ENCODE assay signal across 15 cellular contexts in genomic region chrX:133402042-133402453, GRCh38. TPM values are rescaled to one million over a fixed set of nuclear protein-coding genes. Genes with fewer than 3 reads are reported as not detected.
DNase-seq lines count a peak whose midpoint lies in the region; ATAC-seq and TF ChIP-seq lines count a peak whose summit lies in the region.
"Had no signal": no experiment of that assay in that cellular context is flagged by ENCODE, and none has a peak within 500 bp of the region (broad histone marks: within the 10 kb centered on the region; RNA-seq: fewer than 3 reads in every experiment).

No MANE protein-coding gene starts in this region.

- no peak overlapping the region for H3K23ac ChIP-seq in mesenchymal stem cell (ENCODE audit: low read length in 2 of 2)

- no peak overlapping the region for H3K4me2 ChIP-seq in mesenchymal stem cell (ENCODE audit: low read length, poor library complexity, severe bottlenecking)

- H2BK5ac ChIP-seq in mesenchymal stem cell (ENCODE audit: low read depth, low read length, poor library complexity, severe bottlenecking) = no peak overlapping the region

- H3K27ac Mint-ChIP-seq in brain = peak overlapping the region; percentile 2 to 84 (median 53)
- H3K27ac Mint-ChIP-seq in activated T-cell treated with anti-CD3 and anti-CD28 coated beads, Interleukin-2, amount 50 U/mL, for 24 hours = no peak overlapping the region
- H3K27ac Mint-ChIP-seq: IgD-negative memory B cell, T-cell had no signal

- H3K9me3 ChIP-seq in HEK293 (ENCODE audit: control insufficient read depth, insufficient read depth, low read depth, low read length) (no peaks in the 10 kb centered on the region), mesenchymal stem cell (ENCODE audit: control insufficient read depth, low read length) (no peaks in the 10 kb centered on the region)
- H3K9me3 ChIP-seq: neutrophil had no signal

- peaks cover 0 to 6% of the 10 kb centered on the region in 2 experiments for H3K27me3 ChIP-seq in mesenchymal stem cell (ENCODE audit: control insufficient read depth in 1 of 2, insufficient read depth in 1 of 2, low read length in 2 of 2)
- H3K27me3 ChIP-seq: neutrophil had no signal

- H3K4me1 ChIP-seq in HEK293 (ENCODE audit: control insufficient read depth, insufficient read depth, low read length) (peaks cover 3% of the 10 kb centered on the region), mesenchymal stem cell (ENCODE audit: control insufficient read depth, insufficient read depth, low read depth, low read length) (peaks cover 6% of the 10 kb centered on the region)

- H3K4me3 ChIP-seq in HEK293 (ENCODE audit: low read depth, low read length) (no peak overlapping the region), mesenchymal stem cell (ENCODE audit: insufficient read depth in 1 of 2, low read depth in 1 of 2, low read length in 2 of 2) (no peak overlapping the region)

- H3K36me3 Mint-ChIP-seq in brain = peaks cover 22% of the 10 kb centered on the region
- H3K36me3 Mint-ChIP-seq in activated T-cell treated with anti-CD3 and anti-CD28 coated beads, Interleukin-2, amount 50 U/mL, for 24 hours (ENCODE audit: low read depth) = no peaks in the 10 kb centered on the region
- H3K36me3 Mint-ChIP-seq: IgD-negative memory B cell, T-cell had no signal

- H3K14ac ChIP-seq in mesenchymal stem cell (ENCODE audit: low read length in 2 of 2) = no peak overlapping the region

- H2BK15ac ChIP-seq in mesenchymal stem cell (ENCODE audit: low read depth, poor library complexity, severe bottlenecking) = no peak overlapping the region

- no peak overlapping the region for H4K8ac ChIP-seq in mesenchymal stem cell (ENCODE audit: low read length)

- H3K36me3 ChIP-seq in HEK293 (ENCODE audit: control insufficient read depth in 2 of 2, insufficient read depth in 1 of 2, low read length in 2 of 2) (no peaks in the 10 kb centered on the region; a peak in 1 of 3 replicates), mesenchymal stem cell (ENCODE audit: control insufficient read depth in 1 of 2, insufficient read depth in 2 of 2, low read depth in 1 of 2, low read length in 2 of 2) (peaks cover 0 to 8% of the 10 kb centered on the region in 2 experiments)
- H3K36me3 ChIP-seq: neutrophil had no signal

- H3K27ac ChIP-seq in HEK293 (ENCODE audit: extremely low read depth, low read depth, low read length) (no peak overlapping the region), mesenchymal stem cell (ENCODE audit: low read length, poor library complexity, severe bottlenecking) (peak overlapping the region; percentile 76)
- H3K27ac ChIP-seq: neutrophil had no signal

- 62% methylated on average over 1 of the region's 2 CpGs for WGBS in mesenchymal stem cell

- peaks cover 4% of the 10 kb centered on the region for H3K79me1 ChIP-seq in mesenchymal stem cell (replicated peaks; ENCODE audit: low read length, poor library complexity, severe bottlenecking)

- no peak overlapping the region for H4K91ac ChIP-seq in mesenchymal stem cell (ENCODE audit: low read length)

- no peak overlapping the region for H3K18ac ChIP-seq in mesenchymal stem cell (ENCODE audit: low read depth in 1 of 2, low read length in 2 of 2)

- H3K9me3 Mint-ChIP-seq in brain = peaks cover 0 to 3% (median 0%) of the 10 kb centered on the region in 5 experiments
- H3K9me3 Mint-ChIP-seq in activated T-cell treated with anti-CD3 and anti-CD28 coated beads, Interleukin-2, amount 50 U/mL, for 24 hours = no peaks in the 10 kb centered on the region
- H3K9me3 Mint-ChIP-seq: IgD-negative memory B cell, T-cell had no signal

- peak overlapping the region in 3 of 5 experiments; percentile 1 to 48 (median 5) for H3K4me3 Mint-ChIP-seq in brain
- H3K4me3 Mint-ChIP-seq in activated T-cell treated with anti-CD3 and anti-CD28 coated beads, Interleukin-2, amount 50 U/mL, for 24 hours = no peak overlapping the region
- H3K4me3 Mint-ChIP-seq: IgD-negative memory B cell had no signal

- CTCF ChIA-PET in HEK293 (lab: Yijun Ruan, JAX) = no interaction called here

- H3K4me1 Mint-ChIP-seq in brain = peaks cover 47% of the 10 kb centered on the region
- peaks cover 4% of the 10 kb centered on the region for H3K4me1 Mint-ChIP-seq in activated T-cell treated with anti-CD3 and anti-CD28 coated beads, Interleukin-2, amount 50 U/mL, for 24 hours (ENCODE audit: low read depth)
- H3K4me1 Mint-ChIP-seq: IgD-negative memory B cell had no signal

- H2BK12ac ChIP-seq in mesenchymal stem cell (ENCODE audit: low read length in 2 of 2) = no peak overlapping the region

- H2BK120ac ChIP-seq in mesenchymal stem cell (ENCODE audit: low read depth, low read length) = no peak overlapping the region

- DNase-seq in A172 (ENCODE audit: low spot score) (peak; percentile 0), mesenchymal stem cell (peak; percentile 24), CD1c-positive myeloid dendritic cell (ENCODE audit: extremely low spot score) (no peak), NCI-H446 (lab: John Stamatoyannopoulos, UW) (no peak)
- DNase-seq in activated T-cell treated with anti-CD3 and anti-CD28 coated beads, Interleukin-2, amount 50 U/mL, for 24 hours = no peak
- DNase-seq: NCI-H2029 treated with DMSO at 0.1 percent for 48 hours; NK-92 treated with Interleukin-12 subunit alpha and Interleukin-12 subunit beta, amount 100 ng/mL, for 24 hours; stimulated activated CD4-positive, alpha-beta T cell treated with anti-CD3 and anti-CD28 coated beads, Interleukin-4, amount 100 ng/mL, for 4 hours; T-cell had no signal

- POLR2A ChIA-PET in HEK293 (lab: Yijun Ruan, JAX) = no interaction called here

- no peak overlapping the region for H2AK5ac ChIP-seq in mesenchymal stem cell (ENCODE audit: low read length, severe bottlenecking)

- ATAC-seq in HG02852 (IDR thresholded peaks at IDR 0.05; ENCODE audit: unreplicated experiment) = no peak
- ATAC-seq: esophagus mucosa had no signal

- no peak overlapping the region for H2AFZ ChIP-seq in mesenchymal stem cell (ENCODE audit: low read depth, low read length)

- no peaks in the 10 kb centered on the region for H3K27me3 Mint-ChIP-seq in brain
- peaks cover 14% of the 10 kb centered on the region for H3K27me3 Mint-ChIP-seq in activated T-cell treated with anti-CD3 and anti-CD28 coated beads, Interleukin-2, amount 50 U/mL, for 24 hours
- H3K27me3 Mint-ChIP-seq: IgD-negative memory B cell had no signal

- H3K9ac ChIP-seq in mesenchymal stem cell (ENCODE audit: low read length) = peak overlapping the region; percentile 30

- H3K4ac ChIP-seq in mesenchymal stem cell (ENCODE audit: low read depth in 1 of 2, low read length in 2 of 2) = no peak overlapping the region

- TF ChIP-seq CTCF in HEK293 (tag by site-specific recombination; IDR thresholded peaks at IDR 0.05) = no peak
- TF ChIP-seq CTCF in brain (conservative IDR thresholded peaks at IDR 0.05) = no peak

TF ChIP-seq in HEK293, 187 proteins besides CTCF, POLR2A, EP300 and RAD21 (continues in another document):
- TF ChIP-seq ZNF214 (tag by site-specific recombination; IDR thresholded peaks at IDR 0.05; ENCODE audit: borderline replicate concordance) (no peak), ZNF544 (tag by site-specific recombination; IDR thresholded peaks at IDR 0.05) (no peak), ZNF580 (tag by site-specific recombination; IDR thresholded peaks at IDR 0.05) (no peak), PRDM10 (tag by site-specific recombination; IDR thresholded peaks at IDR 0.05) (peak; percentile 88), ZSCAN4 (tag by site-specific recombination; IDR thresholded peaks at IDR 0.05) (no peak)

RNA-seq across cellular contexts. Expression of gene GPC4, which starts 13.2 kb away (rescaled TPM):
- total RNA-seq in A172 (2014; rRNA removed; shearing (Covaris generic)) = 2.4 and 3.2 TPM in 2 replicates
- polyA plus RNA-seq in brain (ENCODE audit: insufficient read depth, low read depth, low replicate concordance) = 3.7 TPM
- polyA plus RNA-seq in mesenchymal stem cell (2013, experiment 1 of 2) = 26.4 TPM
- polyA plus RNA-seq in mesenchymal stem cell (2013, experiment 2 of 2) = 26.5 TPM
- polyA plus RNA-seq: IgD-negative memory B cell had no signal

Comparison
In these comparisons a context has a peak if more than half of its experiments do, and no peak if none do; other contexts are left out.
1. DNase-seq: peak in A172 (single experiment) and mesenchymal stem cell (single experiment); none in activated T-cell treated with anti-CD3 and anti-CD28 coated beads, Interleukin-2, amount 50 U/mL, for 24 hours (single experiment), CD1c-positive myeloid dendritic cell (single experiment) and NCI-H446 (0 of 2).